Comparison of ENCODE assay signal across 8 cellular contexts in genomic region chr6:151808331-151809241, GRCh38. TPM values are rescaled to one million over a fixed set of nuclear protein-coding genes. Genes with fewer than 3 reads are reported as not detected.
A peak's percentile ranks its signal among the peaks of the same experiment; 100 is the strongest.
DNase-seq lines count a peak whose midpoint lies in the region; ATAC-seq, FAIRE-seq and TF ChIP-seq lines count a peak whose summit lies in the region.

No MANE protein-coding gene starts in this region.

- no TSS peak for BruUV-seq in OCI-LY7 (replicated peaks; lab: Mats Ljungman, UMichigan)

- H2AFZ ChIP-seq in OCI-LY7 (ENCODE audit: low read length), result no peak overlapping the region

- H3K9me3 ChIP-seq in upper lobe of right lung (no peaks in the 10 kb centered on the region), OCI-LY7 (ENCODE audit: low read length) (no peaks in the 10 kb centered on the region)

- H3K4me1 Mint-ChIP-seq in activated CD8-positive, alpha-beta memory T cell treated with anti-CD3 and anti-CD28 coated beads, Interleukin-2, amount 10 ng/mL, durations not matched to agents 7 days and 5 days, result peaks cover 10% of the 10 kb centered on the region
- peaks cover 11% of the 10 kb centered on the region for H3K4me1 Mint-ChIP-seq in memory B cell

- peak overlapping the region; percentile 32 for H3K27ac Mint-ChIP-seq in activated CD8-positive, alpha-beta memory T cell treated with anti-CD3 and anti-CD28 coated beads, Interleukin-2, amount 10 ng/mL, durations not matched to agents 7 days and 5 days
- no peak overlapping the region for H3K27ac Mint-ChIP-seq in memory B cell

- no peak for FAIRE-seq in bronchial epithelial cell (lab: Jason Lieb, UNC)

- peaks cover 66% of the 10 kb centered on the region for H3K27me3 Mint-ChIP-seq in activated CD8-positive, alpha-beta memory T cell treated with anti-CD3 and anti-CD28 coated beads, Interleukin-2, amount 10 ng/mL, durations not matched to agents 7 days and 5 days
- H3K27me3 Mint-ChIP-seq in memory B cell, result peaks cover 17% of the 10 kb centered on the region

- TF ChIP-seq CTCF in bronchial epithelial cell (IDR thresholded peaks at IDR 0.05; ENCODE audit: insufficient read depth, low read length, severe bottlenecking), result no peak
- no peak for TF ChIP-seq CTCF in upper lobe of right lung (IDR thresholded peaks at IDR 0.05)
- TF ChIP-seq CTCF in OCI-LY7 (conservative IDR thresholded peaks at IDR 0.05; ENCODE audit: low read length), result no peak

- H3K4me2 ChIP-seq in OCI-LY7 (ENCODE audit: low read length), result no peak overlapping the region

- peak overlapping the region; percentile 43 for H3K4me3 Mint-ChIP-seq in activated CD8-positive, alpha-beta memory T cell treated with anti-CD3 and anti-CD28 coated beads, Interleukin-2, amount 10 ng/mL, durations not matched to agents 7 days and 5 days
- H3K4me3 Mint-ChIP-seq in memory B cell, result peak overlapping the region; percentile 86

- H3K4me3 ChIP-seq in bronchial epithelial cell (ENCODE audit: low read depth, low read length), result peak overlapping the region; percentile 12
- H3K4me3 ChIP-seq in upper lobe of right lung, result peak overlapping the region; percentile 48
- H3K4me3 ChIP-seq in OCI-LY7 (ENCODE audit: low read depth, low read length, poor library complexity, severe bottlenecking), result no peak overlapping the region

- H3K27me3 ChIP-seq in bronchial epithelial cell (ENCODE audit: control insufficient read depth, insufficient read depth, low read length), result peaks cover 37% of the 10 kb centered on the region
- peaks cover 36% of the 10 kb centered on the region for H3K27me3 ChIP-seq in upper lobe of right lung

- no peaks in the 10 kb centered on the region for H3K79me2 ChIP-seq in OCI-LY7 (ENCODE audit: insufficient read depth, low read depth, low read length)

- H3K9me2 ChIP-seq in OCI-LY7 (ENCODE audit: insufficient read depth, low read length), result no peaks in the 10 kb centered on the region

- H4K20me1 ChIP-seq in OCI-LY7 (ENCODE audit: insufficient read depth, low read length), result no peaks in the 10 kb centered on the region

- H3K36me3 ChIP-seq in bronchial epithelial cell (ENCODE audit: control insufficient read depth, insufficient read depth, low read length) (no peaks in the 10 kb centered on the region), upper lobe of right lung (no peaks in the 10 kb centered on the region), OCI-LY7 (ENCODE audit: insufficient read depth, low read length) (no peaks in the 10 kb centered on the region)

- H3K27ac ChIP-seq in upper lobe of right lung, result no peak overlapping the region
- H3K27ac ChIP-seq in OCI-LY7 (ENCODE audit: low read depth, low read length, poor library complexity, severe bottlenecking), result no peak overlapping the region

- intact Hi-C loops in upper lobe of right lung (cut with DNase I), result no loop called here
- intact Hi-C loops in OCI-LY7 (cut with micrococcal nuclease; ENCODE audit: unreplicated experiment), result no loop called here

- ATAC-seq in activated CD8-positive, alpha-beta memory T cell treated with anti-CD3 and anti-CD28 coated beads, Interleukin-2, amount 10 ng/mL, durations not matched to agents 7 days and 5 days, result peak; percentile 39
- peak; percentile 18 for ATAC-seq in memory B cell (ENCODE audit: low read depth)
- ATAC-seq in upper lobe of right lung, result peak; percentile 53

- POLR2A ChIA-PET in OCI-LY7 (lab: Charles Lee), result no interaction called here

- H3K4me1 ChIP-seq in upper lobe of right lung (peaks cover 16% of the 10 kb centered on the region), OCI-LY7 (ENCODE audit: insufficient read depth, low read length, poor library complexity, severe bottlenecking) (no peaks in the 10 kb centered on the region)

- CTCF ChIA-PET in activated CD8-positive, alpha-beta memory T cell treated with anti-CD3 and anti-CD28 coated beads, Interleukin-2, amount 10 ng/mL, durations not matched to agents 7 days and 5 days (lab: Charles Lee), result interaction anchor here (1.3 kb wide), 1 partner anchor 43 kb away, joined by 3 read pairs; no protein-coding TSS in a partner anchor
- CTCF ChIA-PET in OCI-LY7 (lab: Charles Lee; ENCODE audit: unreplicated experiment), result no interaction called here

- DNase-seq in activated CD8-positive, alpha-beta memory T cell treated with anti-CD3 and anti-CD28 coated beads, Interleukin-2, amount 10 ng/mL, durations not matched to agents 7 days and 5 days, result no peak
- no peak for DNase-seq in activated CD8-positive, alpha-beta memory T cell treated with anti-CD3 and anti-CD28 coated beads, Interleukin-2, amount 50 U/mL, for 4 hours
- DNase-seq in bronchial epithelial cell (ENCODE audit: low read depth) (no peak), memory B cell (ENCODE audit: low spot score in 2 of 2) (peak in 1 of 2 donors; percentile 13), upper lobe of right lung (no peak), NCI-H1417 treated with DMSO at 0.1 percent for 48 hours (lab: John Stamatoyannopoulos, UW) (no peak), NCI-H1694 (lab: John Stamatoyannopoulos, UW) (no peak), OCI-LY7 (ENCODE audit: low spot score) (no peak)

- H3K9me3 Mint-ChIP-seq in activated CD8-positive, alpha-beta memory T cell treated with anti-CD3 and anti-CD28 coated beads, Interleukin-2, amount 10 ng/mL, durations not matched to agents 7 days and 5 days (ENCODE audit: low read depth), result no peaks in the 10 kb centered on the region
- H3K9me3 Mint-ChIP-seq in memory B cell, result peaks cover 2% of the 10 kb centered on the region

- H3K36me3 Mint-ChIP-seq in activated CD8-positive, alpha-beta memory T cell treated with anti-CD3 and anti-CD28 coated beads, Interleukin-2, amount 10 ng/mL, durations not matched to agents 7 days and 5 days, result no peaks in the 10 kb centered on the region
- H3K36me3 Mint-ChIP-seq in memory B cell, result no peaks in the 10 kb centered on the region

RNA-seq across cellular contexts. Expression of gene ESR1, which starts 1.1 kb away (rescaled TPM):
- total RNA-seq in activated CD8-positive, alpha-beta memory T cell treated with anti-CD3 and anti-CD28 coated beads, Interleukin-2, amount 10 ng/mL, durations not matched to agents 7 days and 5 days, result under 1 TPM in 1 of 2 experiments, not detected in 1; 0.21 TPM
- under 0.01 and 0.13 TPM in 2 replicates for total RNA-seq in bronchial epithelial cell
- total RNA-seq in upper lobe of right lung, result 5.7 TPM
- total RNA-seq in OCI-LY7 (2014; rRNA removed; shearing (Covaris generic)), result 0.06 TPM in 1 of 2 replicates, not detected in the other
- not detected in 2 replicates for total RNA-seq in OCI-LY7 (2022)
